ENCODE assay signal across 1 cellular context in genomic region chr10:14949291-14949690, GRCh38.
TF ChIP-seq lines count a peak whose summit lies in the region.

No MANE protein-coding gene starts in this region.

TF ChIP-seq in GM12878, 131 proteins besides CTCF, POLR2A, EP300 and RAD21:
- TF ChIP-seq CHD4 (IDR thresholded peaks at IDR 0.05): no peak
- TF ChIP-seq BMI1 (IDR thresholded peaks at IDR 0.05; ENCODE audit: borderline replicate concordance): no peak
- TF ChIP-seq POU2F2 (IDR thresholded peaks at IDR 0.05; ENCODE audit: borderline replicate concordance, low read depth, low read length): no peak
- no peak for TF ChIP-seq RUNX3 (IDR thresholded peaks at IDR 0.05; ENCODE audit: low read length)
- TF ChIP-seq LARP7 (IDR thresholded peaks at IDR 0.05): no peak
- TF ChIP-seq PAX5 (IDR thresholded peaks at IDR 0.05; ENCODE audit: borderline replicate concordance, low read depth, low read length): no peak
- TF ChIP-seq REST (IDR thresholded peaks at IDR 0.05; ENCODE audit: low read depth, low read length): no peak
- TF ChIP-seq BRCA1 (IDR thresholded peaks at IDR 0.05; ENCODE audit: low read depth, low read length): no peak
- no peak for TF ChIP-seq ZNF384 (IDR thresholded peaks at IDR 0.05; ENCODE audit: borderline replicate concordance, low read depth, low read length)
- no peak for TF ChIP-seq HDAC2 (IDR thresholded peaks at IDR 0.05)
- no peak for TF ChIP-seq NFXL1 (IDR thresholded peaks at IDR 0.05; ENCODE audit: borderline replicate concordance)
- TF ChIP-seq SRF (IDR thresholded peaks at IDR 0.05; ENCODE audit: low read depth in 2 of 2, low read length in 2 of 2): no peak
- no peak for TF ChIP-seq ATF7 (IDR thresholded peaks at IDR 0.05; ENCODE audit: low read depth)
- TF ChIP-seq RB1 (IDR thresholded peaks at IDR 0.05; ENCODE audit: borderline replicate concordance): no peak
- no peak for TF ChIP-seq CREM (IDR thresholded peaks at IDR 0.05; ENCODE audit: low read depth)
- no peak for TF ChIP-seq POLR2AphosphoS2 (IDR thresholded peaks at IDR 0.05; ENCODE audit: low read depth, low read length)
- no peak for TF ChIP-seq BACH1 (IDR thresholded peaks at IDR 0.05; ENCODE audit: borderline replicate concordance)
